In genomic region chrX:78322863-78323262, GRCh38 we compare ENCODE assay signal across 14 cellular contexts. TPM values are rescaled to one million over a fixed set of nuclear protein-coding genes. Genes with fewer than 3 reads are reported as not detected.
DNase-seq lines count a peak whose midpoint lies in the region; FAIRE-seq and TF ChIP-seq lines count a peak whose summit lies in the region.
"Had no signal": no experiment of that assay in that cellular context is flagged by ENCODE, and none has a peak within 500 bp of the region (broad histone marks: within the 10 kb centered on the region; RNA-seq: fewer than 3 reads in every experiment).

No MANE protein-coding gene starts in this region.

- TF ChIP-seq POLR2A in NB4 (IDR thresholded peaks at IDR 0.05; ENCODE audit: extremely low read depth, insufficient read length): no peak

- H3K9me3 ChIP-seq in kidney (ENCODE audit: control insufficient read depth in 1 of 2, low read length in 2 of 2): no peaks in the 10 kb centered on the region
- H3K9me3 ChIP-seq: Peyer's patch, thyroid gland had no signal

- intact Hi-C loops in kidney (cut with DNase I): no loop called here

- H3K4me1 Mint-ChIP-seq in activated naive CD4-positive, alpha-beta T cell treated with anti-CD3 and anti-CD28 coated beads, Interleukin-2, amount 10 ng/mL, durations not matched to agents 7 days and 5 days: peaks cover 46% of the 10 kb centered on the region
- peaks cover 32% of the 10 kb centered on the region for H3K4me1 Mint-ChIP-seq in activated naive CD8-positive, alpha-beta T cell treated with anti-CD3 and anti-CD28 coated beads for 36 hours

- H3K4me3 ChIP-seq in NB4 (ENCODE audit: low read depth, low read length) (peak overlapping the region; percentile 35), kidney (ENCODE audit: low read length in 2 of 2) (no peak overlapping the region)
- H3K4me3 ChIP-seq: Peyer's patch, thyroid gland had no signal

- peak overlapping the region; percentile 74 for H3K4me3 Mint-ChIP-seq in activated naive CD4-positive, alpha-beta T cell treated with anti-CD3 and anti-CD28 coated beads, Interleukin-2, amount 10 ng/mL, durations not matched to agents 7 days and 5 days
- H3K4me3 Mint-ChIP-seq in activated naive CD8-positive, alpha-beta T cell treated with anti-CD3 and anti-CD28 coated beads for 36 hours: no peak overlapping the region

- no peak for FAIRE-seq in kidney (lab: Jason Lieb, UNC)
- FAIRE-seq: islet of Langerhans had no signal

- CTCF ChIA-PET in activated naive CD4-positive, alpha-beta T cell treated with anti-CD3 and anti-CD28 coated beads, Interleukin-2, amount 10 ng/mL, durations not matched to agents 7 days and 5 days (lab: Charles Lee): no interaction called here

- no peak overlapping the region for H3K9ac ChIP-seq in kidney (ENCODE audit: low read length in 2 of 2)
- H3K9ac ChIP-seq: parathyroid adenoma had no signal

- no peak for DNase-seq in activated naive CD4-positive, alpha-beta T cell treated with anti-CD3 and anti-CD28 coated beads, Interleukin-2, amount 10 ng/mL, durations not matched to agents 7 days and 5 days
- no peak for DNase-seq in activated naive CD4-positive, alpha-beta T cell (lab: John Stamatoyannopoulos, UW)
- DNase-seq in NB4 (ENCODE audit: low read depth): no peak
- no peak for DNase-seq in activated naive CD8-positive, alpha-beta T cell treated with anti-CD3 and anti-CD28 coated beads for 36 hours
- no peak for DNase-seq in DMS53 treated with DMSO at 0.1 percent for 48 hours (lab: John Stamatoyannopoulos, UW; ENCODE audit: unreplicated experiment)
- DNase-seq in kidney: no peak
- DNase-seq in epidermal melanocyte (ENCODE audit: insufficient read length, low spot score): no peak
- DNase-seq in iPS-NIHi11 (ENCODE audit: low spot score): no peak
- DNase-seq: NCI-H226, Peyer's patch, thyroid gland had no signal

- H3K9me3 Mint-ChIP-seq in activated naive CD4-positive, alpha-beta T cell treated with anti-CD3 and anti-CD28 coated beads, Interleukin-2, amount 10 ng/mL, durations not matched to agents 7 days and 5 days: peaks cover 5% of the 10 kb centered on the region
- no peaks in the 10 kb centered on the region for H3K9me3 Mint-ChIP-seq in activated naive CD8-positive, alpha-beta T cell treated with anti-CD3 and anti-CD28 coated beads for 36 hours

- TF ChIP-seq CTCF in NB4 (IDR thresholded peaks at IDR 0.05; ENCODE audit: low read depth, low read length) (no peak), kidney (IDR thresholded peaks at IDR 0.05; ENCODE audit: borderline replicate concordance, extremely low read depth, insufficient read depth) (no peak)

- H3K36me3 ChIP-seq in kidney (ENCODE audit: control insufficient read depth in 1 of 2, insufficient read depth in 2 of 2, low read length in 2 of 2): no peaks in the 10 kb centered on the region
- H3K36me3 ChIP-seq: Peyer's patch, thyroid gland had no signal

- peaks cover 39% of the 10 kb centered on the region for H3K36me3 Mint-ChIP-seq in activated naive CD4-positive, alpha-beta T cell treated with anti-CD3 and anti-CD28 coated beads, Interleukin-2, amount 10 ng/mL, durations not matched to agents 7 days and 5 days
- peaks cover 4% of the 10 kb centered on the region for H3K36me3 Mint-ChIP-seq in activated naive CD8-positive, alpha-beta T cell treated with anti-CD3 and anti-CD28 coated beads for 36 hours

- no peaks in the 10 kb centered on the region for H3K27me3 Mint-ChIP-seq in activated naive CD4-positive, alpha-beta T cell treated with anti-CD3 and anti-CD28 coated beads, Interleukin-2, amount 10 ng/mL, durations not matched to agents 7 days and 5 days
- H3K27me3 Mint-ChIP-seq in activated naive CD8-positive, alpha-beta T cell treated with anti-CD3 and anti-CD28 coated beads for 36 hours: no peaks in the 10 kb centered on the region

- H3K4me1 ChIP-seq in kidney (ENCODE audit: control insufficient read depth in 1 of 2, insufficient read depth in 1 of 2, low read depth in 1 of 2, low read length in 2 of 2): no peaks in the 10 kb centered on the region
- H3K4me1 ChIP-seq: parathyroid adenoma, Peyer's patch, thyroid gland had no signal

- peak overlapping the region; percentile 81 for H3K27ac Mint-ChIP-seq in activated naive CD4-positive, alpha-beta T cell treated with anti-CD3 and anti-CD28 coated beads, Interleukin-2, amount 10 ng/mL, durations not matched to agents 7 days and 5 days
- H3K27ac Mint-ChIP-seq in activated naive CD8-positive, alpha-beta T cell treated with anti-CD3 and anti-CD28 coated beads for 36 hours: peak overlapping the region; percentile 8

- H3K27ac ChIP-seq in kidney (ENCODE audit: low read depth in 2 of 2, low read length in 2 of 2): no peak overlapping the region
- H3K27ac ChIP-seq: parathyroid adenoma, thyroid gland had no signal

RNA-seq across cellular contexts. Expression of gene CYSLTR1, which starts 4.5 kb away (rescaled TPM):
- under 1 TPM; 0.36 to 0.66 TPM for total RNA-seq in activated naive CD8-positive, alpha-beta T cell treated with anti-CD3 and anti-CD28 coated beads for 36 hours
- total RNA-seq in kidney: 5.5 TPM
- polyA plus RNA-seq in kidney (ENCODE audit: insufficient read depth, low read depth, low replicate concordance): 1.5 TPM
- total RNA-seq: Daoy had no signal
